ENCODE assay signal across 26 cellular contexts in the genomic region with DNA sequence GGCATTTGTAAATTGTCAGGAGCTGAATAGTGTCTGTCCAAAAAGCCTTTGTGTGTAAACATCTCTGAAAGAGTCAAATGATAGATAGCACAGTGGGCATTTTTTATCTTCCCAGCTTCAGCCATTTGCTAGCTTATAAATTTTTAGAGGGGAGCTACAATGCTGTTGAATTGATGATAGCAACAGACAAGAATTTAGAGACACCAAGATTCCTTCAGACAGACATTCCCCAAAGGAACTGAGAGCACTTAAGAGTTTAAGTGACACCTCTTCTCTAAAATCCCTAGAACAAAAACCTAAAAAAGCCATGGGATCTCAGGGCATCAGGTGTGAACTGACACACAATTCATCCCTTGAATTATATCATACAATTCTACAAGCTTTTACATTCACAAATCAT.
"Had no signal": no experiment of that assay in that cellular context is flagged by ENCODE, and none has a peak within 500 bp of the region (broad histone marks: within the 10 kb centered on the region; RNA-seq: fewer than 3 reads in every experiment).

No MANE protein-coding gene starts in this region.

- H3K9me3 ChIP-seq: colonic mucosa, esophagus squamous epithelium, gastrocnemius medialis, heart right ventricle, left lung, lower lobe of right lung, mucosa of descending colon had no signal

- H3K4me3 ChIP-seq: colonic mucosa, esophagus squamous epithelium, gastrocnemius medialis, heart right ventricle, left lung, lower lobe of right lung, mucosa of descending colon had no signal

- H3K27ac Mint-ChIP-seq: dendritic cell treated with granulocyte-macrophage colony-stimulating factor and Interleukin-4, amounts not matched to agents 40 ng/mL and 50 ng/mL, for 4 days; effector memory CD8-positive, alpha-beta T cell had no signal

- DNase-seq: colonic mucosa; cortex of kidney; effector CD8-positive, alpha-beta T cell; effector memory CD8-positive, alpha-beta T cell; endodermal cell; erythroblast; esophagus squamous epithelium; foreskin fibroblast; foreskin melanocyte; gastrocnemius medialis; glutamatergic neuron; head of caudate nucleus; heart right ventricle; hippocampal formation; left cardiac atrium; left lung; left ventricle myocardium superior; lower lobe of right lung; mesenchymal stem cell; mucosa of descending colon had no signal

- H3K27me3 Mint-ChIP-seq: dendritic cell treated with granulocyte-macrophage colony-stimulating factor and Interleukin-4, amounts not matched to agents 40 ng/mL and 50 ng/mL, for 4 days; effector memory CD8-positive, alpha-beta T cell had no signal

- H3K36me3 ChIP-seq: colonic mucosa, esophagus squamous epithelium, gastrocnemius medialis, heart right ventricle, left lung, lower lobe of right lung had no signal

- H3K27ac ChIP-seq: colonic mucosa, epithelial cell of prostate, esophagus squamous epithelium, gastrocnemius medialis, heart right ventricle, left lung, lower lobe of right lung had no signal

- H3K27me3 ChIP-seq: colonic mucosa, esophagus squamous epithelium, gastrocnemius medialis, left lung had no signal

- H3K9me3 Mint-ChIP-seq: dendritic cell treated with granulocyte-macrophage colony-stimulating factor and Interleukin-4, amounts not matched to agents 40 ng/mL and 50 ng/mL, for 4 days had no signal

- FAIRE-seq: endometrium, islet of Langerhans, keratinocyte had no signal

- H3K4me3 Mint-ChIP-seq: dendritic cell treated with granulocyte-macrophage colony-stimulating factor and Interleukin-4, amounts not matched to agents 40 ng/mL and 50 ng/mL, for 4 days; effector memory CD8-positive, alpha-beta T cell; endodermal cell had no signal

- H3K4me1 ChIP-seq: colonic mucosa, esophagus squamous epithelium, gastrocnemius medialis, heart right ventricle, left lung, lower lobe of right lung had no signal

- ATAC-seq: effector memory CD8-positive, alpha-beta T cell; esophagus mucosa; gastrocnemius medialis; heart right ventricle; left cardiac atrium; left lung; left ventricle myocardium superior; lower lobe of right lung; mucosa of descending colon had no signal
